In genomic region chr10:31745612-31746376, GRCh38 we compare ENCODE assay signal across 9 cellular contexts.
DNase-seq lines count a peak whose midpoint lies in the region; ATAC-seq and TF ChIP-seq lines count a peak whose summit lies in the region.
"Had no signal": no experiment of that assay in that cellular context is flagged by ENCODE, and none has a peak within 500 bp of the region (broad histone marks: within the 10 kb centered on the region; RNA-seq: fewer than 3 reads in every experiment).

No MANE protein-coding gene starts in this region.

- peak overlapping the region; percentile 59 for H3K27ac ChIP-seq in mesenchymal stem cell (ENCODE audit: low read length, poor library complexity, severe bottlenecking)
- H3K27ac ChIP-seq in substantia nigra (ENCODE audit: low read depth, low read length, poor library complexity, severe bottlenecking) = no peak overlapping the region
- H3K27ac ChIP-seq in spleen = no peak overlapping the region

- peak overlapping the region in 1 of 2 experiments; percentile 52 for H3K18ac ChIP-seq in mesenchymal stem cell (ENCODE audit: low read depth in 1 of 2, low read length in 2 of 2)

- DNase-seq in CD14-positive monocyte (ENCODE audit: low spot score) (peak; percentile 53), HPDE6-E6E7 (ENCODE audit: extremely low spot score) (peak; percentile 60), mesenchymal stem cell (peak; percentile 82), substantia nigra (lab: John Stamatoyannopoulos, UW) (no peak), spleen (no peak), NCI-H1930 (lab: John Stamatoyannopoulos, UW) (no peak), erythroblast (lab: John Stamatoyannopoulos, UW) (no peak)
- DNase-seq: caudate nucleus had no signal

- H3K4me1 ChIP-seq in mesenchymal stem cell (ENCODE audit: control insufficient read depth, insufficient read depth, low read depth, low read length) = peaks cover 18% of the 10 kb centered on the region
- H3K4me1 ChIP-seq in spleen = peaks cover 6 to 17% (median 12%) of the 10 kb centered on the region in 6 donors

- no peak overlapping the region for H4K91ac ChIP-seq in mesenchymal stem cell (ENCODE audit: low read length)

- no peak overlapping the region for H2AK5ac ChIP-seq in mesenchymal stem cell (ENCODE audit: low read length, severe bottlenecking)

- H3K9me3 ChIP-seq in mesenchymal stem cell (ENCODE audit: control insufficient read depth, low read length) (no peaks in the 10 kb centered on the region), spleen (no peaks in the 10 kb centered on the region)

- H3K9me3 Mint-ChIP-seq in CD14-positive monocyte = peaks cover 2 to 5% (median 2%) of the 10 kb centered on the region in 7 donors
- H3K9me3 Mint-ChIP-seq in activated T-helper 17 cell treated with anti-CD3 and anti-CD28 coated beads, Interleukin-2, amount 50 U/mL, for 72 hours = peaks cover 3% of the 10 kb centered on the region

- no peak overlapping the region for H3K4ac ChIP-seq in mesenchymal stem cell (ENCODE audit: low read depth in 1 of 2, low read length in 2 of 2)

- peak; percentile 99 for ATAC-seq in activated T-helper 17 cell treated with anti-CD3 and anti-CD28 coated beads, Interleukin-2, amount 50 U/mL, for 72 hours (replicated peaks)

- intact Hi-C loops in CD14-positive monocyte (cut with micrococcal nuclease) = no loop called here
- intact Hi-C loops in spleen (cut with DNase I; ENCODE audit: low total_unique reads) = no loop called here

- peaks cover 10% of the 10 kb centered on the region for H3K4me1 Mint-ChIP-seq in CD14-positive monocyte
- H3K4me1 Mint-ChIP-seq in activated T-helper 17 cell treated with anti-CD3 and anti-CD28 coated beads, Interleukin-2, amount 50 U/mL, for 72 hours = peaks cover 10% of the 10 kb centered on the region

- peak overlapping the region in 1 of 7 donors; percentile 33 for H3K27ac Mint-ChIP-seq in CD14-positive monocyte
- H3K27ac Mint-ChIP-seq in activated T-helper 17 cell treated with anti-CD3 and anti-CD28 coated beads, Interleukin-2, amount 50 U/mL, for 72 hours = peak overlapping the region; percentile 88

- TF ChIP-seq CTCF in CD14-positive monocyte (IDR thresholded peaks at IDR 0.05) (no peak), spleen (IDR thresholded peaks at IDR 0.05 in 8 of 11, conservative IDR thresholded peaks at IDR 0.05 in 3 of 11) (no peak)

- H3K4me3 ChIP-seq in mesenchymal stem cell (ENCODE audit: insufficient read depth in 1 of 2, low read depth in 1 of 2, low read length in 2 of 2) = no peak overlapping the region
- no peak overlapping the region for H3K4me3 ChIP-seq in spleen

- H2BK120ac ChIP-seq in mesenchymal stem cell (ENCODE audit: low read depth, low read length) = no peak overlapping the region

- WGBS in mesenchymal stem cell = 56% methylated on average over 9 of the region's 9 CpGs
- WGBS in spleen, 5 donors = 71 to 80% (median 74%) methylated on average over 7 to 9 of the region's 9 CpGs

- no peak overlapping the region for H2AFZ ChIP-seq in mesenchymal stem cell (ENCODE audit: low read depth, low read length)

- no peak overlapping the region for H2BK12ac ChIP-seq in mesenchymal stem cell (ENCODE audit: low read length in 2 of 2)

- H3K36me3 ChIP-seq in mesenchymal stem cell (ENCODE audit: control insufficient read depth in 1 of 2, insufficient read depth in 2 of 2, low read depth in 1 of 2, low read length in 2 of 2) = no peaks in the 10 kb centered on the region
- H3K36me3 ChIP-seq in spleen = no peaks in the 10 kb centered on the region

- no peak overlapping the region for H3K4me2 ChIP-seq in mesenchymal stem cell (ENCODE audit: low read length, poor library complexity, severe bottlenecking)

- H3K4me3 Mint-ChIP-seq in CD14-positive monocyte = no peak overlapping the region
- peak overlapping the region; percentile 57 for H3K4me3 Mint-ChIP-seq in activated T-helper 17 cell treated with anti-CD3 and anti-CD28 coated beads, Interleukin-2, amount 50 U/mL, for 72 hours

- peak overlapping the region; percentile 74 for H3K9ac ChIP-seq in mesenchymal stem cell (ENCODE audit: low read length)

- no peaks in the 10 kb centered on the region for H3K36me3 Mint-ChIP-seq in CD14-positive monocyte
- H3K36me3 Mint-ChIP-seq in activated T-helper 17 cell treated with anti-CD3 and anti-CD28 coated beads, Interleukin-2, amount 50 U/mL, for 72 hours (ENCODE audit: low read depth) = no peaks in the 10 kb centered on the region

- H2BK5ac ChIP-seq in mesenchymal stem cell (ENCODE audit: low read depth, low read length, poor library complexity, severe bottlenecking) = no peak overlapping the region

- no peak overlapping the region for H2BK15ac ChIP-seq in mesenchymal stem cell (ENCODE audit: low read depth, poor library complexity, severe bottlenecking)

- no peak overlapping the region for H4K8ac ChIP-seq in mesenchymal stem cell (ENCODE audit: low read length)

- H3K23ac ChIP-seq in mesenchymal stem cell (ENCODE audit: low read length in 2 of 2) = no peak overlapping the region

- no peak for TF ChIP-seq POLR2A in spleen (IDR thresholded peaks at IDR 0.05)
- TF ChIP-seq POLR2A in erythroblast (IDR thresholded peaks at IDR 0.05; ENCODE audit: low read length) = no peak

- H3K27me3 Mint-ChIP-seq in CD14-positive monocyte (ENCODE audit: low read depth in 3 of 3) = peaks cover 0 to 5% (median 0%) of the 10 kb centered on the region in 3 donors
- no peaks in the 10 kb centered on the region for H3K27me3 Mint-ChIP-seq in activated T-helper 17 cell treated with anti-CD3 and anti-CD28 coated beads, Interleukin-2, amount 50 U/mL, for 72 hours

- H3K79me1 ChIP-seq in mesenchymal stem cell (replicated peaks; ENCODE audit: low read length, poor library complexity, severe bottlenecking) = no peaks in the 10 kb centered on the region

- no peaks in the 10 kb centered on the region for H3K27me3 ChIP-seq in mesenchymal stem cell (ENCODE audit: control insufficient read depth in 1 of 2, insufficient read depth in 1 of 2, low read length in 2 of 2)
- H3K27me3 ChIP-seq in spleen (replicated peaks in 1 of 7) = no peaks in the 10 kb centered on the region

- H3K14ac ChIP-seq in mesenchymal stem cell (ENCODE audit: low read length in 2 of 2) = no peak overlapping the region

Comparison
In these comparisons a context has a peak if more than half of its experiments do, and no peak if none do; other contexts are left out.
1. DNase-seq: peak in CD14-positive monocyte (single experiment), HPDE6-E6E7 (single experiment) and mesenchymal stem cell (single experiment); none in substantia nigra (0 of 49), spleen (single experiment), NCI-H1930 (0 of 2) and erythroblast (0 of 2).